8 cellular contexts compared by ENCODE assay signal in the genomic region with DNA sequence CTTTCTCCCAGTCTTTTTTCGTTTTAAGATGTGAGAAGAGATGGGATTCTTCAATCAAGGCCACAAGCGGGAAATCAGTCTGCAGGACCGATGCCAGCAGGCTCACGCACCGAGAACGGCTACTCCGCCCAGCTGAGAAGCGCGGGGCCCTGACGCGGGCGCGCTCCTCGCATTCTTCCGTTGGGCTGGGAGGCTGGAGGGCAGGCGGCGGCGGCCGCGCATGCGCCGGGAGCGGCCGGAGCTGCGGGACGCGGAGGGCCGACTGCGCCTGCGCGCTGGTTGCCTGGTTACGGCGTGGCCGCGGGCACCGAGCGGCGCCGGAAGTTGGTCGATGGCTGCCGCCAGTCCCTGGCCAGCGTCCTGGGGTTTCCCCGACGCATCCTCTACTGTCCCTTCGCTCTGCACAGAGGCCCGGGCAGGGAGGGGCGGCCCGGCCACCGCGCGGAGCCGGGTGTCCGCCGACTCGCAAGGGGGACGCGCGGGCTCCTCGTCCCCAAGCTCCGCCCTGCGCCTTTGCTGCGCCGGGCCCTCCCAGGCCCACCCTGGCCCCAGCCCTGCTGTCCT. TPM values are rescaled to one million over a fixed set of nuclear protein-coding genes. Genes with fewer than 3 reads are reported as not detected.
A peak's percentile ranks its signal among the peaks of the same experiment; 100 is the strongest.
DNase-seq lines count a peak whose midpoint lies in the region; ATAC-seq and TF ChIP-seq lines count a peak whose summit lies in the region.

No MANE protein-coding gene starts in this region.

- peak overlapping the region; percentile 64 for H3K4me3 ChIP-seq in psoas muscle
- peak overlapping the region; percentile 42 for H3K4me3 ChIP-seq in urinary bladder (ENCODE audit: low read depth, low read length)

- H3K27ac ChIP-seq in psoas muscle = peak overlapping the region; percentile 97
- peak overlapping the region; percentile 85 for H3K27ac ChIP-seq in urinary bladder (ENCODE audit: low read depth)

- H3K36me3 ChIP-seq in psoas muscle (ENCODE audit: insufficient read depth in 1 of 2, low read depth in 1 of 2) = peaks cover 0 to 2% of the 10 kb centered on the region in 2 donors
- no peaks in the 10 kb centered on the region for H3K36me3 ChIP-seq in urinary bladder (ENCODE audit: insufficient read depth)

- 0 to 1% (median 1%) methylated on average over 40 to 63 of the region's 63 CpGs for WGBS in psoas muscle, 3 donors
- WGBS in urinary bladder = under 1% methylated on average over 63 of the region's 63 CpGs

- H3K27me3 ChIP-seq in psoas muscle (ENCODE audit: insufficient read depth in 3 of 3, low read length in 2 of 3) = no peaks in the 10 kb centered on the region

- peaks cover 30% of the 10 kb centered on the region for H3K4me1 ChIP-seq in psoas muscle
- H3K4me1 ChIP-seq in urinary bladder (ENCODE audit: insufficient read depth) = peaks cover 2% of the 10 kb centered on the region

- no peaks in the 10 kb centered on the region for H3K9me3 ChIP-seq in psoas muscle

- DNase-seq in NCI-H1436 (lab: John Stamatoyannopoulos, UW) = peak; percentile 87
- DNase-seq in T-helper 1 cell = peak; percentile 90 to 97 (median 92)
- DNase-seq in amniotic stem cell (lab: John Stamatoyannopoulos, UW) = peak; percentile 72
- peak; percentile 98 for DNase-seq in left ventricle myocardium superior
- DNase-seq in psoas muscle = peak; percentile 93 to 97

- ATAC-seq in GM18498 (IDR thresholded peaks at IDR 0.05; ENCODE audit: unreplicated experiment) = peak; percentile 64
- peak; percentile 61 for ATAC-seq in HG02852 (IDR thresholded peaks at IDR 0.05; ENCODE audit: unreplicated experiment)
- ATAC-seq in left ventricle myocardium superior = peak; percentile 70
- peak; percentile 65 to 78 (median 69) for ATAC-seq in psoas muscle

- TF ChIP-seq CTCF in psoas muscle (IDR thresholded peaks at IDR 0.05) = no peak

- intact Hi-C loops in left ventricle myocardium superior (cut with micrococcal nuclease) (loop anchor here (2.0 kb wide), 1 partner anchor 141 kb away; no protein-coding TSS in a partner anchor), psoas muscle (cut with DNase I) (loop anchor here in 1 of 2 donors (2.0 kb wide), 1 partner anchor 207 kb away; no protein-coding TSS in a partner anchor)

RNA-seq across cellular contexts. Expression of a gene that starts 0.8 kb away (rescaled TPM):
- total RNA-seq in left ventricle myocardium superior = 23.2 TPM
- 10 to 100 TPM; 31.5 to 40.0 (median 37.0) TPM for total RNA-seq in psoas muscle
- polyA plus RNA-seq in psoas muscle = 10 to 100 TPM; 22.3 to 27.6 (median 26.1) TPM
- total RNA-seq in urinary bladder = 24.3 TPM
- polyA plus RNA-seq in urinary bladder = 36.4 TPM

RNA-seq across cellular contexts. Expression of a gene that starts 44.0 kb away (rescaled TPM):
- 12.1 TPM for total RNA-seq in left ventricle myocardium superior
- total RNA-seq in psoas muscle = 1 to 10 TPM; 4.9 to 9.6 (median 7.4) TPM
- 1 to 10 TPM; 4.7 to 5.3 (median 4.8) TPM for polyA plus RNA-seq in psoas muscle
- 5.3 TPM for total RNA-seq in urinary bladder
- 12.6 TPM for polyA plus RNA-seq in urinary bladder

Comparison
In these comparisons a context has a peak if more than half of its experiments do, and no peak if none do; other contexts are left out.
1. Peak in every context shown above with its lines: DNase-seq, ATAC-seq, H3K4me3 ChIP-seq and H3K27ac ChIP-seq.